23 cellular contexts compared by ENCODE assay signal in the genomic region with DNA sequence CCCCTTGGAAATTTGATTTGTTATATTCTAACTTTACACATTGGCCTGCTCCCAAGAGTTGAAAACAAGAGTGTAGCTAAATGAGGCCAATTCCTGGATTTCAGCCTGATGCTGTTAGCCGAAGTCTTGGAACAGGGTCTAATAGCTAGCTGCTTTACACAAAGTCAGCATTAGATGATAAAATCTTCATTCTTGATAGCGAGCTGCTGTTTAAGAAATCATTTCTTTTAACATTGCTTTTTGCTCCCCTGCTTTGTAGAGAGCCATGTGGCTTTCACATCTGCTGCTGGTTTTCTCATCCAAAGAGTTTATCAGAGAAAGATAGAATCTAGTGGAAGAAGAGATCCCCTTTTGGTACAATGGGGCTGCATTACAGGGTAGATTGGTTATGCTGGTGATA. TPM values are rescaled to one million over a fixed set of nuclear protein-coding genes. Genes with fewer than 3 reads are reported as not detected.
"Had no signal": no experiment of that assay in that cellular context is flagged by ENCODE, and none has a peak within 500 bp of the region (broad histone marks: within the 10 kb centered on the region; RNA-seq: fewer than 3 reads in every experiment).

No MANE protein-coding gene starts in this region.

- DNase-seq: activated CD4-positive, alpha-beta T cell treated with anti-CD3 and anti-CD28 coated beads for 48 hours; activated CD8-positive, alpha-beta memory T cell treated with anti-CD3 and anti-CD28 coated beads, Interleukin-2, amount 50 U/mL, for 4 hours; activated CD8-positive, alpha-beta T cell treated with anti-CD3 and anti-CD28 coated beads, Interleukin-2, amount 10 ng/mL, durations not matched to agents 7 days and 5 days; activated gamma-delta T cell; activated T-cell treated with anti-CD3 and anti-CD28 coated beads, Interleukin-2, amount 50 U/mL, for 72 hours; central memory CD4-positive, alpha-beta T cell; effector CD4-positive, alpha-beta T cell; esophagus squamous epithelium; gastrocnemius medialis; heart right ventricle; left lung; naive thymus-derived CD8-positive, alpha-beta T cell; retina; stimulated activated CD4-positive, alpha-beta T cell treated with anti-CD3 and anti-CD28 coated beads, Interleukin-12 subunit alpha, Interleukin-12 subunit beta, amount 100 ng/mL, for 4 hours; T-helper 17 cell; tibial artery; uterus had no signal

- ATAC-seq: activated CD8-positive, alpha-beta T cell treated with anti-CD3 and anti-CD28 coated beads, Interleukin-2, amount 10 ng/mL, durations not matched to agents 7 days and 5 days; activated naive CD4-positive, alpha-beta T cell treated with anti-CD3 and anti-CD28 coated beads, Interleukin-2, amount 50 U/mL, for 72 hours; activated T-cell treated with anti-CD3 and anti-CD28 coated beads, Interleukin-2, amount 50 U/mL, for 72 hours; gastrocnemius medialis; left lung; naive thymus-derived CD8-positive, alpha-beta T cell; stimulated activated memory B cell treated with anti-CD40 and anti-IgM and Interleukin-4, amounts not matched to agents 10 μg/mL and 1 μg/mL and 100 μg/mL, for 72 hours; T-helper 17 cell; WTC11 had no signal

- H3K9me3 ChIP-seq: esophagus squamous epithelium, gastrocnemius medialis, left lung, neutrophil, tibial artery, uterus had no signal

- H3K27me3 ChIP-seq: esophagus squamous epithelium, gastrocnemius medialis, heart right ventricle, left lung, neutrophil, tibial artery, uterus had no signal

- H3K36me3 ChIP-seq: gastrocnemius medialis, neutrophil, uterus had no signal

- H3K4me3 ChIP-seq: coronary artery, esophagus squamous epithelium, gastrocnemius medialis, heart right ventricle, left lung, tibial artery, uterus had no signal

RNA-seq across cellular contexts. Expression of gene HRK, which starts 51.9 kb away (rescaled TPM):
- total RNA-seq: activated CD8-positive, alpha-beta T cell treated with anti-CD3 and anti-CD28 coated beads, Interleukin-2, amount 10 ng/mL, durations not matched to agents 7 days and 5 days; activated naive CD4-positive, alpha-beta T cell treated with anti-CD3 and anti-CD28 coated beads, Interleukin-2, amount 50 U/mL, for 72 hours; endothelial cell of umbilical vein; gastrocnemius medialis had no signal
- polyA plus RNA-seq: endothelial cell of umbilical vein; naive thymus-derived CD8-positive, alpha-beta T cell had no signal
